Comparison of ENCODE assay signal across 7 cellular contexts in the genomic region with DNA sequence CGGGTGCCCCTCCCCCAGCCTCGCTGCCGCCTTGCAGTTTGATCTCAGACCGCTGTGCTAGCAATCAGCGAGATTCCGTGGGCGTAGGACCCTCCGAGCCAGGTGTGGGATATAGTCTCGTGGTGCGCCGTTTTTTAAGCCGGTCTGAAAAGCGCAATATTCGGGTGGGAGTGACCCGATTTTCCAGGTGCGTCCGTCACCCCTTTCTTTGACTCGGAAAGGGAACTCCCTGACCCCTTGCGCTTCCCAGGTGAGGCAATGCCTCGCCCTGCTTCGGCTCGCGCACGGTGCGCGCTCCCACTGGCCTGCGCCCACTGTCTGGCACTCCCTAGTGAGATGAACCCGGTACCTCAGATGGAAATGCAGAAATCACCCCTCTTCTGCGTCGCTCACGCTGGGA. TPM values are rescaled to one million over a fixed set of nuclear protein-coding genes. Genes with fewer than 3 reads are reported as not detected.
DNase-seq lines count a peak whose midpoint lies in the region; TF ChIP-seq lines count a peak whose summit lies in the region.
"Not testable (repeated sequence)": the region's sequence is repeated elsewhere in the genome, so short reads cannot be mapped to it uniquely, and the experiment has no call there.

No MANE protein-coding gene starts in this region.

- H3K36me3 ChIP-seq in HEK293 (ENCODE audit: control insufficient read depth in 2 of 2, insufficient read depth in 1 of 2, low read length in 2 of 2); mesodermal cell (ENCODE audit: control insufficient read depth, insufficient read depth, low read length): not testable (repeated sequence)
- H3K36me3 ChIP-seq in esophagus squamous epithelium (peaks cover 0 to 22% (median 0%) of the 10 kb centered on the region in 3 donors), neuronal stem cell (replicated peaks in 1 of 2; ENCODE audit: control insufficient read depth in 2 of 2, insufficient read depth in 2 of 2, low read length in 2 of 2) (peaks cover 0 to 17% of the 10 kb centered on the region in 2 donors)

- not testable (repeated sequence) for H4K8ac ChIP-seq in neuronal stem cell (ENCODE audit: low read depth, low read length)

- H3K4ac ChIP-seq in neuronal stem cell (ENCODE audit: low read length), result not testable (repeated sequence)

- H3K27ac ChIP-seq in HEK293 (ENCODE audit: extremely low read depth, low read depth, low read length) (peak overlapping the region; percentile 57), esophagus squamous epithelium (peak overlapping the region; percentile 21 to 67 (median 54))
- H3K27ac ChIP-seq in mesodermal cell (ENCODE audit: low read depth, low read length, severe bottlenecking); neuronal stem cell (replicated peaks; ENCODE audit: low read length): not testable (repeated sequence)

- not testable (repeated sequence) for H3K9me3 ChIP-seq in HEK293 (ENCODE audit: control insufficient read depth, insufficient read depth, low read depth, low read length); esophagus squamous epithelium; mesodermal cell (ENCODE audit: control insufficient read depth, low read length); neuronal stem cell (replicated peaks in 1 of 2; ENCODE audit: control insufficient read depth in 2 of 2, insufficient read depth in 1 of 2, low read depth in 1 of 2, low read length in 2 of 2)

- intact Hi-C loops in esophagus squamous epithelium (cut with DNase I), result not testable (repeated sequence)

- H2AFZ ChIP-seq in neuronal stem cell (ENCODE audit: low read length), result peak overlapping the region; percentile 66

- H3K9ac ChIP-seq in neuronal stem cell (ENCODE audit: low read depth, low read length, poor library complexity), result not testable (repeated sequence)

- TF ChIP-seq CTCF in HEK293 (tag by site-specific recombination; IDR thresholded peaks at IDR 0.05); brain (conservative IDR thresholded peaks at IDR 0.05); esophagus squamous epithelium (IDR thresholded peaks at IDR 0.05): not testable (repeated sequence)

- H2BK5ac ChIP-seq in neuronal stem cell (ENCODE audit: low read length), result not testable (repeated sequence)

- H3K18ac ChIP-seq in neuronal stem cell (ENCODE audit: low read length), result not testable (repeated sequence)

- H3K79me1 ChIP-seq in neuronal stem cell (ENCODE audit: low read depth, low read length), result not testable (repeated sequence)

- H3K4me1 Mint-ChIP-seq in T-helper 1 cell treated with Interleukin-12 subunit alpha and Interleukin-12 subunit beta and Interleukin-4 antibody, amounts not matched to agents 30 μg/mL and 1 μg/mL, for 36 hours (ENCODE audit: low read depth), result not testable (repeated sequence)
- peaks cover 15% of the 10 kb centered on the region for H3K4me1 Mint-ChIP-seq in brain

- H3K27me3 Mint-ChIP-seq in T-helper 1 cell treated with Interleukin-12 subunit alpha and Interleukin-12 subunit beta and Interleukin-4 antibody, amounts not matched to agents 30 μg/mL and 1 μg/mL, for 36 hours (ENCODE audit: low read depth); brain: not testable (repeated sequence)

- CTCF ChIA-PET in HEK293 (lab: Yijun Ruan, JAX), result interaction anchor here (0.6 kb wide), 1 partner anchor 370 kb away, joined by 3 read pairs; no protein-coding TSS in a partner anchor

- POLR2A ChIA-PET in HEK293 (lab: Yijun Ruan, JAX), result interaction anchor here (1.3 kb wide), 1 partner anchor 14 kb away, joined by 4 read pairs; the partner anchor contains the start of gene SCRN3

- not testable (repeated sequence) for H3K4me1 ChIP-seq in HEK293 (ENCODE audit: control insufficient read depth, insufficient read depth, low read length); esophagus squamous epithelium; mesodermal cell (ENCODE audit: control insufficient read depth, insufficient read depth, low read length, poor library complexity, severe bottlenecking); neuronal stem cell (ENCODE audit: control insufficient read depth in 2 of 2, insufficient read depth in 1 of 2, low read depth in 1 of 2, low read length in 2 of 2)

- H3K23ac ChIP-seq in neuronal stem cell (ENCODE audit: low read depth, low read length, poor library complexity), result not testable (repeated sequence)

- not testable (repeated sequence) for H2BK120ac ChIP-seq in neuronal stem cell (ENCODE audit: low read depth, low read length)

- not testable (repeated sequence) for H3K14ac ChIP-seq in neuronal stem cell (ENCODE audit: low read length)

- H3K27me3 ChIP-seq in esophagus squamous epithelium; neuronal stem cell (ENCODE audit: control insufficient read depth in 3 of 3, insufficient read depth in 3 of 3, low read depth in 1 of 3, low read length in 3 of 3): not testable (repeated sequence)

- not testable (repeated sequence) for H2AK5ac ChIP-seq in neuronal stem cell (ENCODE audit: low read depth, low read length)

- not testable (repeated sequence) for H2BK15ac ChIP-seq in neuronal stem cell (ENCODE audit: low read length)

- not testable (repeated sequence) for H3K4me2 ChIP-seq in neuronal stem cell (ENCODE audit: insufficient read depth, low read length, poor library complexity, severe bottlenecking)

- H3K4me3 ChIP-seq in HEK293 (ENCODE audit: low read depth, low read length) (peak overlapping the region; percentile 37), esophagus squamous epithelium (peak overlapping the region; percentile 1 to 51 (median 20)), iPS-11a (ENCODE audit: low read depth, low read length) (peak overlapping the region; percentile 29), mesodermal cell (ENCODE audit: extremely low read depth, insufficient read depth, low read length, poor library complexity, severe bottlenecking) (peak overlapping the region; percentile 24), neuronal stem cell (ENCODE audit: low read length in 2 of 2) (peak overlapping the region in 1 of 2 donors; percentile 40)

- peak overlapping the region; percentile 31 for H3K27ac Mint-ChIP-seq in T-helper 1 cell treated with Interleukin-12 subunit alpha and Interleukin-12 subunit beta and Interleukin-4 antibody, amounts not matched to agents 30 μg/mL and 1 μg/mL, for 36 hours
- peak overlapping the region in 3 of 5 experiments; percentile 44 to 91 (median 85) for H3K27ac Mint-ChIP-seq in brain

- WGBS in esophagus squamous epithelium, 2 donors, result 53 to 96% methylated on average over 3 to 12 of the region's 31 CpGs
- WGBS in mesodermal cell (ENCODE audit: insufficient coverage in 2 of 2), 2 experiments, result no CpG with 5 or more reads among the region's 31 CpGs
- no CpG with 5 or more reads among the region's 31 CpGs for WGBS in neuronal stem cell (ENCODE audit: extremely low coverage in 2 of 2, insufficient read length in 2 of 2, insufficient replicate concordance in 1 of 2), 2 donors

- H3K36me3 Mint-ChIP-seq in T-helper 1 cell treated with Interleukin-12 subunit alpha and Interleukin-12 subunit beta and Interleukin-4 antibody, amounts not matched to agents 30 μg/mL and 1 μg/mL, for 36 hours (ENCODE audit: low read depth), result peaks cover 14% of the 10 kb centered on the region
- peaks cover 34% of the 10 kb centered on the region for H3K36me3 Mint-ChIP-seq in brain

- H4K91ac ChIP-seq in neuronal stem cell (ENCODE audit: low read depth, low read length, poor library complexity), result not testable (repeated sequence)

- DNase-seq in esophagus squamous epithelium (lab: John Stamatoyannopoulos, UW); neuronal stem cell (ENCODE audit: low spot score): not testable (repeated sequence)

- not testable (repeated sequence) for H3K9me3 Mint-ChIP-seq in T-helper 1 cell treated with Interleukin-12 subunit alpha and Interleukin-12 subunit beta and Interleukin-4 antibody, amounts not matched to agents 30 μg/mL and 1 μg/mL, for 36 hours; brain

- H3K4me3 Mint-ChIP-seq in T-helper 1 cell treated with Interleukin-12 subunit alpha and Interleukin-12 subunit beta and Interleukin-4 antibody, amounts not matched to agents 30 μg/mL and 1 μg/mL, for 36 hours, result not testable (repeated sequence)
- peak overlapping the region in 4 of 5 experiments; percentile 27 to 85 (median 80) for H3K4me3 Mint-ChIP-seq in brain

- H2BK12ac ChIP-seq in neuronal stem cell (ENCODE audit: low read length), result not testable (repeated sequence)

- TF ChIP-seq POLR2A in esophagus squamous epithelium (IDR thresholded peaks at IDR 0.05), result not testable (repeated sequence)

TF ChIP-seq in HEK293, 187 proteins besides CTCF, POLR2A, EP300 and RAD21 (continues in another document):
- TF ChIP-seq, protein P1, sequence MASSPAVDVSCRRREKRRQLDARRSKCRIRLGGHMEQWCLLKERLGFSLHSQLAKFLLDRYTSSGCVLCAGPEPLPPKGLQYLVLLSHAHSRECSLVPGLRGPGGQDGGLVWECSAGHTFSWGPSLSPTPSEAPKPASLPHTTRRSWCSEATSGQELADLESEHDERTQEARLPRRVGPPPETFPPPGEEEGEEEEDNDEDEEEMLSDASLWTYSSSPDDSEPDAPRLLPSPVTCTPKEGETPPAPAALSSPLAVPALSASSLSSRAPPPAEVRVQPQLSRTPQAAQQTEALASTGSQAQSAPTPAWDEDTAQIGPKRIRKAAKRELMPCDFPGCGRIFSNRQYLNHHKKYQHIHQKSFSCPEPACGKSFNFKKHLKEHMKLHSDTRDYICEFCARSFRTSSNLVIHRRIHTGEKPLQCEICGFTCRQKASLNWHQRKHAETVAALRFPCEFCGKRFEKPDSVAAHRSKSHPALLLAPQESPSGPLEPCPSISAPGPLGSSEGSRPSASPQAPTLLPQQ (tag by site-specific recombination; IDR thresholded peaks at IDR 0.05), result 0 out of 2 replicates have a peak, but pooled peaks have one; percentile 46
- TF ChIP-seq ZBTB48 (tag by site-specific recombination; IDR thresholded peaks at IDR 0.05) (peak; percentile 61; the same call in 1 of the 2 replicates), ZBTB17 (tag by site-specific recombination; IDR thresholded peaks at IDR 0.05) (peak; percentile 49), ZFHX2 (tag by site-specific recombination; conservative IDR thresholded peaks at IDR 0.05) (0 out of 2 replicates have a peak, but pooled peaks have one; percentile 21), ZFP37 (tag by site-specific recombination; IDR thresholded peaks at IDR 0.05) (peak; percentile 52; the same call in 1 of the 2 replicates), KLF9 (tag by site-specific recombination; IDR thresholded peaks at IDR 0.05; ENCODE audit: low read depth) (0 out of 2 replicates have a peak, but pooled peaks have one; percentile 32), PRDM1 (tag by site-specific recombination; IDR thresholded peaks at IDR 0.05) (0 out of 2 replicates have a peak, but pooled peaks have one; percentile 12)

RNA-seq across cellular contexts. Expression of gene SCRN3, which starts 14.5 kb away (rescaled TPM):
- polyA plus RNA-seq in brain (ENCODE audit: insufficient read depth, low read depth, low replicate concordance), result 9.6 TPM
- total RNA-seq in esophagus squamous epithelium, result 10 to 100 TPM; 15.1 to 23.1 (median 18.7) TPM
- 16.7 TPM for polyA plus RNA-seq in mesodermal cell (2013, experiment 1 of 2)
- polyA plus RNA-seq in mesodermal cell (2013, experiment 2 of 2), result 21.1 TPM
- polyA plus RNA-seq in neuronal stem cell (2013, experiment 1 of 2), result 14.3 TPM
- 13.9 TPM for polyA plus RNA-seq in neuronal stem cell (2013, experiment 2 of 2)
